Comparison of ENCODE assay signal across 22 cellular contexts in genomic region chr2:75429036-75429435, GRCh38.
DNase-seq lines count a peak whose midpoint lies in the region; ATAC-seq, FAIRE-seq and TF ChIP-seq lines count a peak whose summit lies in the region.
"Had no signal": no experiment of that assay in that cellular context is flagged by ENCODE, and none has a peak within 500 bp of the region (broad histone marks: within the 10 kb centered on the region; RNA-seq: fewer than 3 reads in every experiment).

No MANE protein-coding gene starts in this region.

- no TSS peak for BruUV-seq in HepG2 (replicated peaks; lab: Mats Ljungman, UMichigan)

- TF ChIP-seq EP300 in HepG2 (IDR thresholded peaks at IDR 0.05; ENCODE audit: low read depth in 2 of 2, low read length in 2 of 2), result no peak
- no peak for TF ChIP-seq EP300 in HepG2 (CRISPR knock-in tag; IDR thresholded peaks at IDR 0.05; ENCODE audit: borderline replicate concordance)

- intact Hi-C loops in pancreas (cut with DNase I) (no loop called here), HepG2 (cut with micrococcal nuclease; ENCODE audit: unreplicated experiment) (no loop called here)

- no peak overlapping the region for H3K9ac ChIP-seq in HepG2 (ENCODE audit: insufficient read depth, low read depth, low read length)

- H3K36me3 ChIP-seq in pancreas, result no peaks in the 10 kb centered on the region
- no peaks in the 10 kb centered on the region for H3K36me3 ChIP-seq in HepG2 (replicated peaks in 1 of 2; ENCODE audit: control insufficient read depth in 1 of 2, insufficient read depth in 2 of 2, low read length in 2 of 2)
- H3K36me3 ChIP-seq: ascending aorta had no signal

- no peak overlapping the region for H3K4me2 ChIP-seq in HepG2 (ENCODE audit: low read depth, low read length)

- FAIRE-seq in pancreas (lab: Jason Lieb, UNC), result no peak
- no peak for FAIRE-seq in HepG2 (lab: Jason Lieb, UNC)

- no peak for TF ChIP-seq POLR2A in HepG2 (IDR thresholded peaks at IDR 0.05; ENCODE audit: insufficient read depth in 1 of 2, low read depth in 2 of 2, low read length in 2 of 2)

- peak; percentile 93 to 96 (median 96) for ATAC-seq in pancreas
- no peak for ATAC-seq in HG03039 (IDR thresholded peaks at IDR 0.05; ENCODE audit: unreplicated experiment)
- ATAC-seq in HepG2, result no peak
- ATAC-seq: activated T-cell treated with anti-CD3 and anti-CD28 coated beads, Interleukin-2, amount 50 U/mL, for 4 hours; left colon had no signal

- H3K4me3 ChIP-seq in pancreas (no peak overlapping the region), HepG2 (replicated peaks in 1 of 3; ENCODE audit: insufficient read depth in 1 of 3, low read depth in 2 of 3, low read length in 3 of 3) (no peak overlapping the region)
- H3K4me3 ChIP-seq: ascending aorta, skin epidermis had no signal

- no peak overlapping the region for H2AFZ ChIP-seq in HepG2 (ENCODE audit: low read length)

- no peaks in the 10 kb centered on the region for H3K79me2 ChIP-seq in HepG2 (ENCODE audit: insufficient read depth, low read length)

- no peaks in the 10 kb centered on the region for H4K20me1 ChIP-seq in HepG2 (ENCODE audit: insufficient read depth, low read length)

- POLR2A ChIA-PET in HepG2 (lab: Yijun Ruan, JAX), result no interaction called here

- no peak for TF ChIP-seq RAD21 in HepG2 (CRISPR knock-in tag; IDR thresholded peaks at IDR 0.05)

- in situ Hi-C loops in HepG2 (cut with HindIII; ENCODE audit: extremely low pct_ligation_motif_present, low pct_unique_long_range_greater_than_20kb), result no loop called here

- DNase-seq in NCI-H2196 (lab: John Stamatoyannopoulos, UW; ENCODE audit: unreplicated experiment), result peak; percentile 5
- DNase-seq in NCI-H2196 treated with DMSO at 0.1 percent for 48 hours (lab: John Stamatoyannopoulos, UW; ENCODE audit: unreplicated experiment), result no peak
- DNase-seq in cerebellum (ENCODE audit: low spot score), result peak; percentile 60
- peak; percentile 65 to 77 (median 70) for DNase-seq in pancreas
- DNase-seq in NCI-H1105 (lab: John Stamatoyannopoulos, UW), result no peak
- DNase-seq in dermis blood vessel endothelial cell, result no peak
- no peak for DNase-seq in HepG2 (ENCODE audit: low spot score)
- DNase-seq: 8988T; activated CD4-positive, alpha-beta T cell treated with anti-CD3 and anti-CD28 coated beads for 1 hour; activated CD8-positive, alpha-beta memory T cell treated with anti-CD3 and anti-CD28 coated beads for 24 hours; activated naive CD4-positive, alpha-beta T cell treated with anti-CD3 and anti-CD28 coated beads, Interleukin-2, amount 50 U/mL, for 16 hours; activated T-cell treated with anti-CD3 and anti-CD28 coated beads, Interleukin-2, amount 50 U/mL, for 4 hours; EL; left colon; NCI-H1930; NCI-H510A; nephron progenitor cell; stimulated activated CD4-positive, alpha-beta T cell treated with anti-CD3 and anti-CD28 coated beads, Interleukin-4, amount 100 ng/mL, for 1 hour; T-helper 9 cell had no signal

- H3K9me3 ChIP-seq in pancreas (no peaks in the 10 kb centered on the region), HepG2 (ENCODE audit: low read length) (no peaks in the 10 kb centered on the region)
- H3K9me3 ChIP-seq: ascending aorta had no signal

- WGBS in pancreas, 2 donors, result 12 to 18% methylated on average over 3 of the region's 3 CpGs
- WGBS in HepG2 (ENCODE audit: low lambda C conversion rate), result 41% methylated on average over 3 of the region's 3 CpGs

- TF ChIP-seq CTCF in pancreas (IDR thresholded peaks at IDR 0.05) (no peak), HepG2 (CRISPR knock-in tag; IDR thresholded peaks at IDR 0.05) (no peak)

- H3K27ac ChIP-seq in pancreas (peak overlapping the region in 1 of 4 donors; percentile 3), HepG2 (ENCODE audit: extremely low read length, insufficient read depth, low read length) (no peak overlapping the region)
- H3K27ac ChIP-seq: ascending aorta, skin epidermis had no signal

- no peaks in the 10 kb centered on the region for H3K27me3 ChIP-seq in pancreas
- peaks cover 3 to 12% of the 10 kb centered on the region in 2 experiments; a peak in 3 of 5 replicates for H3K27me3 ChIP-seq in HepG2 (ENCODE audit: control insufficient read depth in 1 of 2, insufficient read depth in 2 of 2, low read length in 2 of 2)
- H3K27me3 ChIP-seq: ascending aorta had no signal

- peaks cover 0 to 4% (median 0%) of the 10 kb centered on the region in 3 donors for H3K4me1 ChIP-seq in pancreas
- H3K4me1 ChIP-seq in HepG2 (ENCODE audit: insufficient read depth, low read length), result no peaks in the 10 kb centered on the region
- H3K4me1 ChIP-seq: ascending aorta had no signal

- CTCF ChIA-PET in HepG2 (lab: Yijun Ruan, JAX; ENCODE audit: low intra/inter-chr PET ratio, low total read pairs), result no interaction called here

TF ChIP-seq in HepG2, 621 proteins besides CTCF, POLR2A, EP300 and RAD21:
- TF ChIP-seq POGZ (CRISPR knock-in tag; IDR thresholded peaks at IDR 0.05), result no peak
- TF ChIP-seq PLRG1 (conservative IDR thresholded peaks at IDR 0.05), result no peak
- no peak for TF ChIP-seq ZNF503 (CRISPR knock-in tag; IDR thresholded peaks at IDR 0.05)
- no peak for TF ChIP-seq ZNF441 (CRISPR knock-in tag; IDR thresholded peaks at IDR 0.05; ENCODE audit: borderline replicate concordance)
- no peak for TF ChIP-seq ZNF251 (CRISPR knock-in tag; IDR thresholded peaks at IDR 0.05)
- no peak for TF ChIP-seq NR2F6 (IDR thresholded peaks at IDR 0.05)
- no peak for TF ChIP-seq NR2F6 (CRISPR knock-in tag; IDR thresholded peaks at IDR 0.05)
- TF ChIP-seq GPN1 (CRISPR knock-in tag; IDR thresholded peaks at IDR 0.05; ENCODE audit: borderline replicate concordance), result no peak
- TF ChIP-seq POLR2AphosphoS2 (IDR thresholded peaks at IDR 0.05; ENCODE audit: low read depth, low read length), result no peak
- TF ChIP-seq CENPX (CRISPR knock-in tag; IDR thresholded peaks at IDR 0.05), result no peak
- no peak for TF ChIP-seq ZNF703 (CRISPR knock-in tag; IDR thresholded peaks at IDR 0.05; ENCODE audit: borderline replicate concordance)
- TF ChIP-seq DR1 (CRISPR knock-in tag; IDR thresholded peaks at IDR 0.05), result no peak
- no peak for TF ChIP-seq ZNF121 (CRISPR knock-in tag; IDR thresholded peaks at IDR 0.05)
- no peak for TF ChIP-seq ARID2 (CRISPR knock-in tag; IDR thresholded peaks at IDR 0.05; ENCODE audit: borderline replicate concordance)
- TF ChIP-seq NFE2L2 (IDR thresholded peaks at IDR 0.05; ENCODE audit: low read length), result no peak
- TF ChIP-seq ZNF276 (CRISPR knock-in tag; IDR thresholded peaks at IDR 0.05; ENCODE audit: low read depth), result no peak

Comparison
In these comparisons a context has a peak if more than half of its experiments do, and no peak if none do; other contexts are left out.
1. DNase-seq: peak in NCI-H2196 (single experiment), cerebellum (single experiment) and pancreas (6 of 6); none in NCI-H2196 treated with DMSO at 0.1 percent for 48 hours (single experiment), NCI-H1105 (single experiment), dermis blood vessel endothelial cell (single experiment) and HepG2 (single experiment).
2. ATAC-seq: peak in pancreas (4 of 4); none in HG03039 (single experiment) and HepG2 (single experiment).